In genomic region chr22:45195616-45196015, GRCh38 we compare ENCODE assay signal across 7 cellular contexts.
"Had no signal": no experiment of that assay in that cellular context is flagged by ENCODE, and none has a peak within 500 bp of the region (broad histone marks: within the 10 kb centered on the region; RNA-seq: fewer than 3 reads in every experiment).

No MANE protein-coding gene starts in this region.

- H3K4me3 ChIP-seq: GM23248 had no signal

- DNase-seq: GM23248, GOT3, H9, HCEC 1CT had no signal

- H3K9me3 Mint-ChIP-seq: H9, IgD-negative memory B cell had no signal

- H3K4me3 Mint-ChIP-seq: H9, IgD-negative memory B cell had no signal

- H2AFZ ChIP-seq: GM23248 had no signal

- H3K9ac ChIP-seq: GM23248 had no signal

- H3K27me3 Mint-ChIP-seq: IgD-negative memory B cell had no signal

- FAIRE-seq: H54, HTR-8/SVneo had no signal

- H3K27ac Mint-ChIP-seq: H9, IgD-negative memory B cell had no signal

- H3K27ac ChIP-seq: GM23248 had no signal
